ENCODE assay signal across 6 cellular contexts in genomic region chr10:84217746-84218145, GRCh38. TPM values are rescaled to one million over a fixed set of nuclear protein-coding genes. Genes with fewer than 3 reads are reported as not detected.
"Had no signal": no experiment of that assay in that cellular context is flagged by ENCODE, and none has a peak within 500 bp of the region (broad histone marks: within the 10 kb centered on the region; RNA-seq: fewer than 3 reads in every experiment).

No MANE protein-coding gene starts in this region.

- H3K4me2 ChIP-seq: GM23338 had no signal

- H3K4me3 ChIP-seq: GM23338 had no signal

- H2AFZ ChIP-seq: GM23338 had no signal

- H3K27ac Mint-ChIP-seq: GM23338, H9 had no signal

- ATAC-seq: GM23338 had no signal

- H3K9me3 Mint-ChIP-seq: GM23338, H9 had no signal

- DNase-seq: H9, HCEC 1CT, IMR-90 had no signal

- H3K4me3 Mint-ChIP-seq: GM23338, H9 had no signal

RNA-seq across cellular contexts. Expression of gene LRIT2, which starts 7.6 kb away (rescaled TPM):
- total RNA-seq: GM23338, H1, H9, HT-29, IMR-90 had no signal
- polyA plus RNA-seq: GM23338, H1, IMR-90 had no signal

RNA-seq across cellular contexts. Expression of gene CDHR1, which starts 23.4 kb away (rescaled TPM):
- total RNA-seq: HT-29, IMR-90 had no signal
- polyA plus RNA-seq: IMR-90 had no signal

RNA-seq across cellular contexts. Expression of gene LRIT1, which starts 23.6 kb away (rescaled TPM):
- total RNA-seq: H1, H9, HT-29, IMR-90 had no signal
- polyA plus RNA-seq: GM23338, IMR-90 had no signal

RNA-seq across cellular contexts. Expression of gene RGR, which starts 27.1 kb away (rescaled TPM):
- total RNA-seq: GM23338, H1, H9, HT-29, IMR-90 had no signal
- polyA plus RNA-seq: GM23338, H1, IMR-90 had no signal

RNA-seq across cellular contexts. Expression of gene GPR15LG, which starts 44.1 kb away (rescaled TPM):
- total RNA-seq: GM23338, H1, H9, HT-29, IMR-90 had no signal
- polyA plus RNA-seq: GM23338, H1, IMR-90 had no signal
